In the genomic region with DNA sequence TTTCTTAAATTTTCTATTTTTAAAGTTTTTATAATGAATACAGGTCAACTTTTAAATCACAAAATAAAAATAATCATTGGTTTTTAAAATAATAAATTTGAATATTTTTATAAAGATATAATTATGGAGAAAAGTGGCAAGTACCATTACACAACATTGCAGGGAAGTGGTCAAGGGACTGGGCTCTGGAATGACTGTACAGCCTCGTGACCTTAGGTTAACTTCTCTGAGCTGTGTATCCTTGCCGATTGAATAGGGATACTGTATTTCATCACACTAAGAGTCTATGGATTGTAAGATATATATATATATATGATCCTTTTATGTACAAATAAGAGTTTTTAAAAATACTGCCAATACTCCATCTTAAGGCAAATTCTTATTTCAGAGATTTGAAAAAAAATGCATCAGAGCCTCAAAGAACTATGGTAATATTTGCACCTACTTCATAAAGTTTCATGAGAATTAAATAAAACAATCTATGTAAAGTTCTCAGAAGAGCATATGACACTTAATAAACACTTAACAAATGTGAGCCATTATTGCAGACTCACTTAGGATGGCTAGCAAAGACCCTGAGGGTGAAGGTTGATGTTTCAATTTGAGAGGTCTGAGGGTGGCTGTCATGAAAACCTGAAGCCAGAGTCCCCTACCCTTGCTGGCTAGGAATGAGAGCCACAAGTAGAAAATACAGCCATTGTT, we compare ENCODE assay signal across 13 cellular contexts.
DNase-seq lines count a peak whose midpoint lies in the region; ATAC-seq, FAIRE-seq and TF ChIP-seq lines count a peak whose summit lies in the region.
"Had no signal": no experiment of that assay in that cellular context is flagged by ENCODE, and none has a peak within 500 bp of the region (broad histone marks: within the 10 kb centered on the region; RNA-seq: fewer than 3 reads in every experiment).

No MANE protein-coding gene starts in this region.

- no peak overlapping the region for H3K27ac Mint-ChIP-seq in natural killer cell treated with Interleukin-12 subunit alpha and Interleukin-12 subunit beta and Interleukin-15 and Interleukin-18, amount 100 ng/mL, for 72 hours
- H3K27ac Mint-ChIP-seq: activated naive CD8-positive, alpha-beta T cell; endodermal cell; GM23338 had no signal

- no peaks in the 10 kb centered on the region for H3K27me3 ChIP-seq in ascending aorta
- H3K27me3 ChIP-seq: testis had no signal

- no peaks in the 10 kb centered on the region for H3K9me3 ChIP-seq in kidney (ENCODE audit: control insufficient read depth in 1 of 2, low read length in 2 of 2)
- H3K9me3 ChIP-seq in ascending aorta = no peaks in the 10 kb centered on the region
- H3K9me3 ChIP-seq: testis had no signal

- H3K27me3 Mint-ChIP-seq in natural killer cell treated with Interleukin-12 subunit alpha and Interleukin-12 subunit beta and Interleukin-15 and Interleukin-18, amount 100 ng/mL, for 72 hours = peaks cover 0 to 3% of the 10 kb centered on the region in 2 donors
- H3K27me3 Mint-ChIP-seq: activated naive CD8-positive, alpha-beta T cell had no signal

- no peak for TF ChIP-seq CTCF in kidney (IDR thresholded peaks at IDR 0.05; ENCODE audit: borderline replicate concordance, extremely low read depth, insufficient read depth)
- TF ChIP-seq CTCF in ascending aorta (IDR thresholded peaks at IDR 0.05) = no peak

- no peaks in the 10 kb centered on the region for H3K4me1 ChIP-seq in kidney (ENCODE audit: control insufficient read depth in 1 of 2, insufficient read depth in 1 of 2, low read depth in 1 of 2, low read length in 2 of 2)
- H3K4me1 ChIP-seq in ascending aorta = no peaks in the 10 kb centered on the region
- H3K4me1 ChIP-seq: testis had no signal

- no peaks in the 10 kb centered on the region for H3K9me3 Mint-ChIP-seq in natural killer cell treated with Interleukin-12 subunit alpha and Interleukin-12 subunit beta and Interleukin-15 and Interleukin-18, amount 100 ng/mL, for 72 hours
- H3K9me3 Mint-ChIP-seq: GM23338 had no signal

- H3K4me3 ChIP-seq in kidney (ENCODE audit: low read length in 2 of 2) (no peak overlapping the region), ascending aorta (no peak overlapping the region)
- H3K4me3 ChIP-seq: GM23338, testis had no signal

- intact Hi-C loops in kidney (cut with DNase I) (no loop called here), ascending aorta (cut with DNase I) (no loop called here)

- H3K4me1 Mint-ChIP-seq in natural killer cell treated with Interleukin-12 subunit alpha and Interleukin-12 subunit beta and Interleukin-15 and Interleukin-18, amount 100 ng/mL, for 72 hours (ENCODE audit: low read depth in 2 of 2) = peaks cover 5 to 10% of the 10 kb centered on the region in 2 donors

- no peaks in the 10 kb centered on the region for H3K36me3 Mint-ChIP-seq in natural killer cell treated with Interleukin-12 subunit alpha and Interleukin-12 subunit beta and Interleukin-15 and Interleukin-18, amount 100 ng/mL, for 72 hours
- H3K36me3 Mint-ChIP-seq: activated naive CD8-positive, alpha-beta T cell had no signal

- no peak for DNase-seq in kidney
- no peak for DNase-seq in ascending aorta (ENCODE audit: low spot score in 2 of 2)
- no peak for DNase-seq in stimulated activated CD4-positive, alpha-beta T cell treated with anti-CD3 and anti-CD28 coated beads, Interleukin-4, amount 100 ng/mL, for 1 hour
- DNase-seq in natural killer cell treated with Interleukin-12 subunit alpha and Interleukin-12 subunit beta and Interleukin-15 and Interleukin-18, amount 100 ng/mL, for 72 hours (ENCODE audit: low spot score) = no peak
- no peak for DNase-seq in hippocampal formation (lab: John Stamatoyannopoulos, UW)
- DNase-seq: activated CD4-positive, alpha-beta T cell treated with anti-CD3 and anti-CD28 coated beads for 1 hour; endodermal cell; testis had no signal

- H3K9ac ChIP-seq in kidney (ENCODE audit: low read length in 2 of 2) = no peak overlapping the region

- no peak overlapping the region for H3K27ac ChIP-seq in kidney (ENCODE audit: low read depth in 2 of 2, low read length in 2 of 2)
- H3K27ac ChIP-seq in ascending aorta = no peak overlapping the region
- H3K27ac ChIP-seq: testis had no signal

- H3K36me3 ChIP-seq in kidney (ENCODE audit: control insufficient read depth in 1 of 2, insufficient read depth in 2 of 2, low read length in 2 of 2) (no peaks in the 10 kb centered on the region), ascending aorta (no peaks in the 10 kb centered on the region)

- H3K4me3 Mint-ChIP-seq in natural killer cell treated with Interleukin-12 subunit alpha and Interleukin-12 subunit beta and Interleukin-15 and Interleukin-18, amount 100 ng/mL, for 72 hours = no peak overlapping the region
- H3K4me3 Mint-ChIP-seq: activated naive CD8-positive, alpha-beta T cell; endodermal cell; GM23338 had no signal

- FAIRE-seq in kidney (lab: Jason Lieb, UNC) = peak; percentile 73

- ATAC-seq in GM18868 (IDR thresholded peaks at IDR 0.05; ENCODE audit: unreplicated experiment) (peak; percentile 62), GM21737 (IDR thresholded peaks at IDR 0.05; ENCODE audit: unreplicated experiment) (peak; percentile 56), HG03439 (IDR thresholded peaks at IDR 0.05; ENCODE audit: unreplicated experiment) (peak; percentile 28)
- ATAC-seq in natural killer cell treated with Interleukin-12 subunit alpha and Interleukin-12 subunit beta and Interleukin-15 and Interleukin-18, amount 100 ng/mL, for 72 hours = no peak

Comparison
In these comparisons a context has a peak if more than half of its experiments do, and no peak if none do; other contexts are left out.
1. ATAC-seq: peak in GM18868 (single experiment), GM21737 (single experiment) and HG03439 (single experiment); none in natural killer cell treated with Interleukin-12 subunit alpha and Interleukin-12 subunit beta and Interleukin-15 and Interleukin-18, amount 100 ng/mL, for 72 hours (0 of 2).